ENCODE assay signal across 11 cellular contexts in the genomic region with DNA sequence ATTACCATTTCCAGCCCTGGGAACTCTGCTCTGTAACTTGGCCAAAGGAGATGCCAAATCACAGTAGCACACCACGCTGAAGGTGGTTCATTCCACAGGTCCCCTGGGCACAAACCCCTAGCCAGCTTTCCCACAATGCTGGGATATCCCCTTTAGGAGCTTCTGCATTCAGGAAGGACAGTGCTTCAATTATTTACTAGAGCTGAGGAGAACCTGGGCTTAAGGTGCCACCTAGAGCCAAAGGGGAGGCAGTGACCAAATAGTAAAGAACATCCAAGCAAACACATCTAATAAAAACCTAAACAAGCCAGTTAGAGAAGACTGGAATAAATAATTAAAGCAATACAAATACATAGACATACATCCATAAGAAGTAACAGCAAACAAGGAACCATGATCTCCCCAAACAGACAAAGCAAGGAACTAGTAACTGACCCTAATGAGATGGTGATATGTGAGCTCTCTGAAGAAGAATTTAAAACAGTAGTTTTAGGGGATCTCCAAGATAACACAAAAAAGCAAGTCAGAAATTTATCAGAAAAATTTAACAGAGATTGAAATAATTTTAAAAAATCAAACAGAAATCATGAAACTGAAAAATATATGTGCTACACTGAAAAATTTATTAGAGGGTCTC. TPM values are rescaled to one million over a fixed set of nuclear protein-coding genes. Genes with fewer than 3 reads are reported as not detected.
A peak's percentile ranks its signal among the peaks of the same experiment; 100 is the strongest.
DNase-seq lines count a peak whose midpoint lies in the region; ATAC-seq and TF ChIP-seq lines count a peak whose summit lies in the region.
"Had no signal": no experiment of that assay in that cellular context is flagged by ENCODE, and none has a peak within 500 bp of the region (broad histone marks: within the 10 kb centered on the region; RNA-seq: fewer than 3 reads in every experiment).

No MANE protein-coding gene starts in this region.

- no peaks in the 10 kb centered on the region for H3K36me3 Mint-ChIP-seq in activated CD4-positive, alpha-beta T cell treated with anti-CD3 and anti-CD28 coated beads, Interleukin-2, amount 10 ng/mL, durations not matched to agents 24 days and 14 days (ENCODE audit: low read depth)
- H3K36me3 Mint-ChIP-seq in naive thymus-derived CD4-positive, alpha-beta T cell = peaks cover 0 to 8% (median 0%) of the 10 kb centered on the region in 5 donors

- no peaks in the 10 kb centered on the region for H4K20me1 ChIP-seq in Loucy (ENCODE audit: insufficient read depth, low read length, poor library complexity, severe bottlenecking)

- H3F3A ChIP-seq in Loucy (ENCODE audit: low read depth) = no peaks in the 10 kb centered on the region

- H3K9me3 Mint-ChIP-seq in activated CD4-positive, alpha-beta T cell treated with anti-CD3 and anti-CD28 coated beads, Interleukin-2, amount 10 ng/mL, durations not matched to agents 24 days and 14 days = no peaks in the 10 kb centered on the region
- H3K9me3 Mint-ChIP-seq in naive thymus-derived CD4-positive, alpha-beta T cell = peaks cover 0 to 38% (median 13%) of the 10 kb centered on the region in 11 donors

- no peaks in the 10 kb centered on the region for H3K4me1 Mint-ChIP-seq in activated CD4-positive, alpha-beta T cell treated with anti-CD3 and anti-CD28 coated beads, Interleukin-2, amount 10 ng/mL, durations not matched to agents 24 days and 14 days
- peaks cover 0 to 1% (median 0%) of the 10 kb centered on the region in 7 donors for H3K4me1 Mint-ChIP-seq in naive thymus-derived CD4-positive, alpha-beta T cell

- H3K4me3 ChIP-seq in Loucy (ENCODE audit: low read length, poor library complexity, severe bottlenecking) = no peak overlapping the region
- H3K4me3 ChIP-seq in naive thymus-derived CD4-positive, alpha-beta T cell (ENCODE audit: low read length) = no peak overlapping the region
- H3K4me3 ChIP-seq: heart left ventricle, SJSA1 had no signal

- peak; percentile 44 for TF ChIP-seq CTCF in 22Rv1 (IDR thresholded peaks at IDR 0.05)
- TF ChIP-seq CTCF in GM12872 (IDR thresholded peaks at IDR 0.05; ENCODE audit: insufficient read depth, low read depth, low read length) = peak; percentile 39; the same call in 2 of the 3 replicates
- TF ChIP-seq CTCF in Loucy (conservative IDR thresholded peaks at IDR 0.05; ENCODE audit: low read length) = peak; percentile 47

- ATAC-seq in HG03280 (IDR thresholded peaks at IDR 0.05; ENCODE audit: unreplicated experiment) = no peak
- ATAC-seq in naive thymus-derived CD4-positive, alpha-beta T cell = no peak
- no peak for ATAC-seq in HG03457 (IDR thresholded peaks at IDR 0.05; ENCODE audit: unreplicated experiment)
- ATAC-seq: heart left ventricle had no signal

- POLR2A ChIA-PET in naive thymus-derived CD4-positive, alpha-beta T cell (lab: Charles Lee) = no interaction called here

- no peaks in the 10 kb centered on the region for H3K36me3 ChIP-seq in Loucy (ENCODE audit: insufficient read depth, low read length)
- H3K36me3 ChIP-seq in naive thymus-derived CD4-positive, alpha-beta T cell (ENCODE audit: control insufficient read depth in 2 of 3, insufficient read depth in 3 of 3, low read length in 3 of 3) = no peaks in the 10 kb centered on the region
- H3K36me3 ChIP-seq: heart left ventricle, SJSA1 had no signal

- no peaks in the 10 kb centered on the region for H3K27me3 ChIP-seq in Loucy (ENCODE audit: insufficient read depth, low read length, poor library complexity, severe bottlenecking)
- H3K27me3 ChIP-seq in naive thymus-derived CD4-positive, alpha-beta T cell (ENCODE audit: control insufficient read depth in 2 of 2, insufficient read depth in 2 of 2, low read length in 2 of 2) = no peaks in the 10 kb centered on the region
- H3K27me3 ChIP-seq: SJSA1 had no signal

- DNase-seq in cerebellar cortex (ENCODE audit: low spot score) = peak; percentile 15
- no peak for DNase-seq in activated CD4-positive, alpha-beta T cell treated with anti-CD3 and anti-CD28 coated beads, Interleukin-2, amount 10 ng/mL, durations not matched to agents 24 days and 14 days
- no peak for DNase-seq in naive thymus-derived CD4-positive, alpha-beta T cell
- DNase-seq: heart left ventricle; stimulated activated CD4-positive, alpha-beta T cell treated with anti-CD3 and anti-CD28 coated beads, Interleukin-15, amount 100 ng/mL, for 24 hours had no signal

- H3K9me3 ChIP-seq in Loucy (ENCODE audit: insufficient read depth, low read depth, low read length) = no peaks in the 10 kb centered on the region
- peaks cover 0 to 11% (median 0%) of the 10 kb centered on the region in 3 experiments for H3K9me3 ChIP-seq in naive thymus-derived CD4-positive, alpha-beta T cell (ENCODE audit: control insufficient read depth in 2 of 3, low read length in 3 of 3)
- H3K9me3 ChIP-seq: SJSA1 had no signal

- no peaks in the 10 kb centered on the region for H3K4me1 ChIP-seq in Loucy (ENCODE audit: insufficient read depth, low read length, poor library complexity, severe bottlenecking)
- H3K4me1 ChIP-seq in naive thymus-derived CD4-positive, alpha-beta T cell (ENCODE audit: control insufficient read depth in 2 of 2, insufficient read depth in 2 of 2, low read length in 2 of 2) = no peaks in the 10 kb centered on the region
- H3K4me1 ChIP-seq: heart left ventricle, SJSA1 had no signal

- H3K9me2 ChIP-seq in Loucy (replicated peaks; ENCODE audit: low read depth, low read length) = no peaks in the 10 kb centered on the region

- CTCF ChIA-PET in naive thymus-derived CD4-positive, alpha-beta T cell (lab: Charles Lee) = no interaction called here

- no peak overlapping the region for H3K27ac ChIP-seq in 22Rv1
- H3K27ac ChIP-seq in naive thymus-derived CD4-positive, alpha-beta T cell (ENCODE audit: low read depth, low read length) = no peak overlapping the region
- H3K27ac ChIP-seq: heart left ventricle, SJSA1 had no signal

- H2AFZ ChIP-seq in Loucy (ENCODE audit: low read length) = no peak overlapping the region

- no peak overlapping the region for H3K9ac ChIP-seq in Loucy (ENCODE audit: low read depth, low read length, poor library complexity, severe bottlenecking)

- H3K79me2 ChIP-seq in Loucy (ENCODE audit: insufficient read depth, low read length) = no peaks in the 10 kb centered on the region

- intact Hi-C loops in activated CD4-positive, alpha-beta T cell treated with anti-CD3 and anti-CD28 coated beads, Interleukin-2, amount 10 ng/mL, durations not matched to agents 24 days and 14 days (cut with micrococcal nuclease) = no loop called here
- intact Hi-C loops in naive thymus-derived CD4-positive, alpha-beta T cell (cut with micrococcal nuclease) = no loop called here

- H3K27me3 Mint-ChIP-seq in activated CD4-positive, alpha-beta T cell treated with anti-CD3 and anti-CD28 coated beads, Interleukin-2, amount 10 ng/mL, durations not matched to agents 24 days and 14 days = no peaks in the 10 kb centered on the region
- H3K27me3 Mint-ChIP-seq in naive thymus-derived CD4-positive, alpha-beta T cell = peaks cover 6 to 21% (median 17%) of the 10 kb centered on the region in 5 donors

- no peak overlapping the region for H3K4me3 Mint-ChIP-seq in activated CD4-positive, alpha-beta T cell treated with anti-CD3 and anti-CD28 coated beads, Interleukin-2, amount 10 ng/mL, durations not matched to agents 24 days and 14 days
- no peak overlapping the region for H3K4me3 Mint-ChIP-seq in naive thymus-derived CD4-positive, alpha-beta T cell

- no peak overlapping the region for H3K4me2 ChIP-seq in Loucy (ENCODE audit: low read depth, low read length, poor library complexity, severe bottlenecking)

- H3K27ac Mint-ChIP-seq in activated CD4-positive, alpha-beta T cell treated with anti-CD3 and anti-CD28 coated beads, Interleukin-2, amount 10 ng/mL, durations not matched to agents 24 days and 14 days = no peak overlapping the region
- no peak overlapping the region for H3K27ac Mint-ChIP-seq in naive thymus-derived CD4-positive, alpha-beta T cell

RNA-seq across cellular contexts. Expression of gene KIF4B, which starts 14.6 kb away (rescaled TPM):
- total RNA-seq in activated CD4-positive, alpha-beta T cell treated with anti-CD3 and anti-CD28 coated beads, Interleukin-2, amount 10 ng/mL, durations not matched to agents 24 days and 14 days = 0.07 TPM in 1 of 2 replicates, not detected in the other
- under 1 TPM in 1 of 5 experiments, not detected in 4; 0.10 TPM for total RNA-seq in naive thymus-derived CD4-positive, alpha-beta T cell
- polyA plus RNA-seq in naive thymus-derived CD4-positive, alpha-beta T cell = not detected
- total RNA-seq: SJSA1 had no signal
- polyA plus RNA-seq: heart left ventricle had no signal
